ENCODE assay signal across 1 cellular context in genomic region chr6:119544325-119545150, GRCh38.
TF ChIP-seq lines count a peak whose summit lies in the region.

No MANE protein-coding gene starts in this region.

TF ChIP-seq in K562, 482 proteins besides CTCF, POLR2A, EP300 and RAD21 (continued from another document):
- TF ChIP-seq E2F5 (CRISPR knock-in tag; IDR thresholded peaks at IDR 0.05) (no peak), TAF9B (IDR thresholded peaks at IDR 0.05; ENCODE audit: partially characterized antibody) (no peak), NRF1 (conservative IDR thresholded peaks at IDR 0.05 in 1 of 2, IDR thresholded peaks at IDR 0.05 in 1 of 2) (no peak)
